In genomic region chr3:839981-840380, GRCh38 we compare ENCODE assay signal across 20 cellular contexts.
"Had no signal": no experiment of that assay in that cellular context is flagged by ENCODE, and none has a peak within 500 bp of the region (broad histone marks: within the 10 kb centered on the region; RNA-seq: fewer than 3 reads in every experiment).

No MANE protein-coding gene starts in this region.

- ATAC-seq: SK-N-SH treated with all-trans-retinoic acid at 6 μM for 48 hours had no signal

- DNase-seq: KBM-7, MV-4-11, NCI-H1048, NCI-H1105, NCI-H1436 treated with DMSO at 0.1 percent for 48 hours, NCI-H1694, NCI-H187 treated with DMSO at 0.1 percent for 48 hours, NCI-H2029 treated with DMSO at 0.1 percent for 48 hours, NCI-H2107, NCI-H2171 treated with DMSO at 0.1 percent for 48 hours, NCI-H345, NCI-H446 treated with DMSO at 0.1 percent for 48 hours, NCI-H524, NCI-H526 treated with DMSO at 0.1 percent for 48 hours, NCI-H748 treated with DMSO at 0.1 percent for 48 hours, SHP77, T-helper 1 cell had no signal

- H3K27ac ChIP-seq: HL-60, RWPE1 had no signal
